In genomic region chr11:78341841-78342240, GRCh38 we compare ENCODE assay signal across 19 cellular contexts.
A peak's percentile ranks its signal among the peaks of the same experiment; 100 is the strongest.
DNase-seq lines count a peak whose midpoint lies in the region; ATAC-seq and TF ChIP-seq lines count a peak whose summit lies in the region.
"Had no signal": no experiment of that assay in that cellular context is flagged by ENCODE, and none has a peak within 500 bp of the region (broad histone marks: within the 10 kb centered on the region; RNA-seq: fewer than 3 reads in every experiment).

No MANE protein-coding gene starts in this region.

- ATAC-seq in HG02938 (IDR thresholded peaks at IDR 0.05; ENCODE audit: unreplicated experiment) (no peak), GM18870 (IDR thresholded peaks at IDR 0.05; ENCODE audit: unreplicated experiment) (no peak)

- H3K27ac ChIP-seq in cingulate gyrus (ENCODE audit: low read depth, low read length): peak overlapping the region; percentile 90
- peak overlapping the region; percentile 79 for H3K27ac ChIP-seq in layer of hippocampus (ENCODE audit: low read depth, low read length)
- H3K27ac ChIP-seq in tibial nerve: no peak overlapping the region
- H3K27ac ChIP-seq: 22Rv1, KMS-11, PC-9, RWPE1 had no signal

- TF ChIP-seq POLR2A in tibial nerve (IDR thresholded peaks at IDR 0.05): no peak

- peaks cover 6% of the 10 kb centered on the region for H3K27me3 Mint-ChIP-seq in T-helper 1 cell treated with Interleukin-12 subunit alpha and Interleukin-12 subunit beta and Interleukin-4 antibody, amounts not matched to agents 30 μg/mL and 1 μg/mL, for 36 hours (ENCODE audit: low read depth)

- TF ChIP-seq CTCF in tibial nerve (IDR thresholded peaks at IDR 0.05): no peak

- H3K4me3 ChIP-seq in tibial nerve: no peak overlapping the region
- H3K4me3 ChIP-seq: PC-9 had no signal

- H3K36me3 Mint-ChIP-seq in T-helper 1 cell treated with Interleukin-12 subunit alpha and Interleukin-12 subunit beta and Interleukin-4 antibody, amounts not matched to agents 30 μg/mL and 1 μg/mL, for 36 hours (ENCODE audit: low read depth): peaks cover 40% of the 10 kb centered on the region

- H3K9me3 Mint-ChIP-seq in T-helper 1 cell treated with Interleukin-12 subunit alpha and Interleukin-12 subunit beta and Interleukin-4 antibody, amounts not matched to agents 30 μg/mL and 1 μg/mL, for 36 hours: peaks cover 19% of the 10 kb centered on the region
- H3K9me3 Mint-ChIP-seq: HFFc6 had no signal

- no peak overlapping the region for H3K4me3 Mint-ChIP-seq in T-helper 1 cell treated with Interleukin-12 subunit alpha and Interleukin-12 subunit beta and Interleukin-4 antibody, amounts not matched to agents 30 μg/mL and 1 μg/mL, for 36 hours
- H3K4me3 Mint-ChIP-seq: HFFc6 had no signal

- H3K36me3 ChIP-seq in tibial nerve: no peaks in the 10 kb centered on the region

- H3K4me1 ChIP-seq in tibial nerve: peaks cover 0 to 75% (median 29%) of the 10 kb centered on the region in 4 donors

- TF ChIP-seq EP300 in tibial nerve (IDR thresholded peaks at IDR 0.05): no peak

- H3K9me3 ChIP-seq in tibial nerve: no peaks in the 10 kb centered on the region

- peak overlapping the region; percentile 22 for H3K27ac Mint-ChIP-seq in T-helper 1 cell treated with Interleukin-12 subunit alpha and Interleukin-12 subunit beta and Interleukin-4 antibody, amounts not matched to agents 30 μg/mL and 1 μg/mL, for 36 hours
- H3K27ac Mint-ChIP-seq: HFFc6 had no signal

- WGBS in tibial nerve, 2 donors: 56% methylated on average over 2 of the region's 2 CpGs

- DNase-seq in T-helper 1 cell (no peak), superior temporal gyrus (ENCODE audit: extremely low spot score) (peak; percentile 88), tibial nerve (ENCODE audit: low spot score in 2 of 2) (no peak)
- DNase-seq: AML-193, DMS79 treated with DMSO at 0.1 percent for 48 hours, HFFc6, NCI-H1417 treated with DMSO at 0.1 percent for 48 hours, NCI-H187 treated with DMSO at 0.1 percent for 48 hours, NCI-H345, NCI-H524 treated with DMSO at 0.1 percent for 48 hours had no signal

- H3K4me1 Mint-ChIP-seq in T-helper 1 cell treated with Interleukin-12 subunit alpha and Interleukin-12 subunit beta and Interleukin-4 antibody, amounts not matched to agents 30 μg/mL and 1 μg/mL, for 36 hours (ENCODE audit: low read depth): peaks cover 78% of the 10 kb centered on the region

- no peaks in the 10 kb centered on the region for H3K27me3 ChIP-seq in layer of hippocampus (ENCODE audit: control insufficient read depth, insufficient read depth, low read length)
- H3K27me3 ChIP-seq in tibial nerve: no peaks in the 10 kb centered on the region

Comparison
In these comparisons a context has a peak if more than half of its experiments do, and no peak if none do; other contexts are left out.
1. H3K27ac ChIP-seq: peak in cingulate gyrus (single experiment) and layer of hippocampus (single experiment); none in tibial nerve (0 of 4).